ENCODE assay signal across 8 cellular contexts in the genomic region with DNA sequence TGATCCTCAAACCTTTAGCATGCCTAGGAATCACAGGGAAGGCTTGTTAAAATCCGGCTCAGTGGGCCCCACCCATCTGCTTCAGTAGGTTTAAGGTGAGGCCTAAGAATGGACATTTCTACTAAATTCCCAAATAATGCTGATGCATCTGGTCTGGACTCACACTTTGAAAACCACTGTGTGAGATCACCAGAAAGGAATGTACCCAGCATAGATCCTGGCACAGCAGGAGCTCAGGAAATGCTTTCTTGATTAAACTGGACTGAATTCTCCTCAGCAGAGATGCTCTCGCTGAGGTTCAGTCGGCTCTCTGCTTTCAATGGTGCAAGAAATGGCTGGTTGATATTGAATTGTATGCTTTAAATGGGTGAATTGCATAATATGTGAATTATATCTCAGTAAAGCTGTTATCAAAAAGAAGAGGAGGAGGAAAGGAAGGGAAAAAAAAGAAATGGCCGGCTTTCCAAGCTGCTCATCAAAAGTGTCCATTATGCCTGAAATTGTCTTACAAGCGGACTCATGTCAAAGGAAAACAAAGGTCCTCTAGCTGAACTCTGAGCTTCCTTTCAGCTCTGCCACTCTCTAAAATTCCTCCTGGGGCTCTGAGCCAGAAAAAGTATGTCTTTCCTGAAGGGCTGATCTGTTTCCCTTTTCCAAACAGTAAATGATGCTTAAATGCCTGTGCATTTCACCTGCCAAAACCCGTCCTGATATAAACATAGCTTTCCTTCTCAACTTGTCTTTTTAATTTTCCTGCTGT.
DNase-seq lines count a peak whose midpoint lies in the region; ATAC-seq, FAIRE-seq and TF ChIP-seq lines count a peak whose summit lies in the region.

No MANE protein-coding gene starts in this region.

- H3K36me3 ChIP-seq in H1 (ENCODE audit: control insufficient read depth in 2 of 4, insufficient read depth in 4 of 4, low read length in 3 of 4) (no peaks in the 10 kb centered on the region), mesenchymal stem cell (ENCODE audit: control insufficient read depth in 1 of 2, insufficient read depth in 2 of 2, low read depth in 1 of 2, low read length in 2 of 2) (peaks cover 0 to 3% of the 10 kb centered on the region in 2 experiments)

- no peak overlapping the region for H2AFZ ChIP-seq in H1 (ENCODE audit: low read length)
- no peak overlapping the region for H2AFZ ChIP-seq in mesenchymal stem cell (ENCODE audit: low read depth, low read length)

- H3K14ac ChIP-seq in H1 (ENCODE audit: insufficient read length) = no peak overlapping the region
- H3K14ac ChIP-seq in mesenchymal stem cell (ENCODE audit: low read length in 2 of 2) = no peak overlapping the region

- H3K4ac ChIP-seq in H1 (replicated peaks; ENCODE audit: insufficient read length, low read depth, low read length) (no peak overlapping the region), mesenchymal stem cell (ENCODE audit: low read depth in 1 of 2, low read length in 2 of 2) (no peak overlapping the region)

- no peak for ATAC-seq in HG02938 (IDR thresholded peaks at IDR 0.05; ENCODE audit: unreplicated experiment)
- ATAC-seq in GM18519 (IDR thresholded peaks at IDR 0.05; ENCODE audit: low FRiP score, unreplicated experiment) = no peak

- H3K27ac ChIP-seq in H1 (ENCODE audit: low read depth, low read length) = no peak overlapping the region
- H3K27ac ChIP-seq in mesenchymal stem cell (ENCODE audit: low read length, poor library complexity, severe bottlenecking) = peak overlapping the region; percentile 95

- peaks cover 4% of the 10 kb centered on the region for H3K36me3 Mint-ChIP-seq in glutamatergic neuron (ENCODE audit: unreplicated experiment)

- TF ChIP-seq CTCF in H1 (IDR thresholded peaks at IDR 0.05; ENCODE audit: control extremely low read depth in 1 of 3, insufficient read depth in 1 of 3, low read depth in 1 of 3, low read length in 3 of 3) (no peak), glutamatergic neuron (IDR thresholded peaks at IDR 0.05; ENCODE audit: partially characterized antibody, unreplicated experiment) (no peak)

- H3K27me3 Mint-ChIP-seq in glutamatergic neuron (ENCODE audit: unreplicated experiment) = no peaks in the 10 kb centered on the region

- H3K9ac ChIP-seq in H1 (replicated peaks in 1 of 4; ENCODE audit: extremely low read depth in 1 of 4, low read depth in 3 of 4, low read length in 3 of 4) = no peak overlapping the region
- H3K9ac ChIP-seq in mesenchymal stem cell (ENCODE audit: low read length) = peak overlapping the region; percentile 68

- H3K27me3 ChIP-seq in H1 (replicated peaks in 1 of 4; ENCODE audit: control insufficient read depth in 3 of 4, extremely low read depth in 1 of 4, insufficient read depth in 3 of 4, low read length in 3 of 4) (0 out of 7 replicates have a peak, but pooled peaks cover 0 to 2% (median 0%) of the 10 kb centered on the region in 4 experiments), mesenchymal stem cell (ENCODE audit: control insufficient read depth in 1 of 2, insufficient read depth in 1 of 2, low read length in 2 of 2) (no peaks in the 10 kb centered on the region)

- H3K4me3 Mint-ChIP-seq in glutamatergic neuron (ENCODE audit: unreplicated experiment) = no peak overlapping the region

- in situ Hi-C loops in ACHN (cut with HindIII; ENCODE audit: low pct_ligation_motif_present, low pct_unique_long_range_greater_than_20kb, low sequenced_read_pairs) = no loop called here

- no peak overlapping the region for H2AK5ac ChIP-seq in H1 (ENCODE audit: low read depth, low read length)
- peak overlapping the region; percentile 72 for H2AK5ac ChIP-seq in mesenchymal stem cell (ENCODE audit: low read length, severe bottlenecking)

- no peaks in the 10 kb centered on the region for H3K23me2 ChIP-seq in H1 (ENCODE audit: low read depth, low read length)

- peaks cover 28% of the 10 kb centered on the region for H3K4me1 Mint-ChIP-seq in glutamatergic neuron (ENCODE audit: low read depth, unreplicated experiment)

- no peak overlapping the region for H4K91ac ChIP-seq in H1 (replicated peaks; ENCODE audit: insufficient read length, low read length)
- H4K91ac ChIP-seq in mesenchymal stem cell (ENCODE audit: low read length) = no peak overlapping the region

- H3K9me3 ChIP-seq in H1 (ENCODE audit: insufficient read depth in 2 of 2, low read depth in 1 of 2, low read length in 1 of 2) (no peaks in the 10 kb centered on the region), mesenchymal stem cell (ENCODE audit: control insufficient read depth, low read length) (no peaks in the 10 kb centered on the region)

- H3K18ac ChIP-seq in H1 (ENCODE audit: extremely low read depth, low read length) (no peak overlapping the region), mesenchymal stem cell (ENCODE audit: low read depth in 1 of 2, low read length in 2 of 2) (no peak overlapping the region)

- TF ChIP-seq RAD21 in H1 (IDR thresholded peaks at IDR 0.05 in 1 of 2, conservative IDR thresholded peaks at IDR 0.05 in 1 of 2; ENCODE audit: low read depth in 2 of 2, low read length in 2 of 2) = no peak

- H2BK15ac ChIP-seq in H1 (ENCODE audit: low read length) (no peak overlapping the region), mesenchymal stem cell (ENCODE audit: low read depth, poor library complexity, severe bottlenecking) (no peak overlapping the region)

- H3K4me1 ChIP-seq in H1 (replicated peaks in 1 of 4; ENCODE audit: control insufficient read depth in 3 of 4, insufficient read depth in 4 of 4, low read length in 3 of 4) = peaks cover 6 to 11% (median 9%) of the 10 kb centered on the region in 4 experiments; a peak in 6 of 7 replicates
- H3K4me1 ChIP-seq in mesenchymal stem cell (ENCODE audit: control insufficient read depth, insufficient read depth, low read depth, low read length) = peaks cover 25% of the 10 kb centered on the region

- H3K4me3 ChIP-seq in H1 (ENCODE audit: extremely low read depth in 1 of 4, insufficient read depth in 2 of 4, low read depth in 3 of 4, low read length in 4 of 4) (no peak overlapping the region), mesenchymal stem cell (ENCODE audit: insufficient read depth in 1 of 2, low read depth in 1 of 2, low read length in 2 of 2) (no peak overlapping the region)

- H2BK20ac ChIP-seq in H1 (ENCODE audit: low read length) = no peak overlapping the region; the same call in 1 of the 2 replicates

- no peak overlapping the region for H3K23ac ChIP-seq in H1 (ENCODE audit: insufficient read length)
- H3K23ac ChIP-seq in mesenchymal stem cell (ENCODE audit: low read length in 2 of 2) = no peak overlapping the region

- H3K79me1 ChIP-seq in H1 (ENCODE audit: low read depth, low read length) = no peaks in the 10 kb centered on the region
- peaks cover 11% of the 10 kb centered on the region for H3K79me1 ChIP-seq in mesenchymal stem cell (replicated peaks; ENCODE audit: low read length, poor library complexity, severe bottlenecking)

- no peaks in the 10 kb centered on the region for H3K79me2 ChIP-seq in H1 (ENCODE audit: control insufficient read depth in 1 of 2, insufficient read depth in 2 of 2, low read length in 2 of 2)

- CTCF ChIA-PET in H1 (lab: Charles Lee; ENCODE audit: partially characterized antibody) = interaction anchor here (1.2 to 1.3 kb wide), 3 partner anchors 53 to 179 kb away, joined by 3 read pairs; no protein-coding TSS in a partner anchor

- H2BK120ac ChIP-seq in H1 (replicated peaks; ENCODE audit: low read depth, low read length) (no peak overlapping the region), mesenchymal stem cell (ENCODE audit: low read depth, low read length) (no peak overlapping the region)

- H4K20me1 ChIP-seq in H1 (replicated peaks in 1 of 2; ENCODE audit: control insufficient read depth in 1 of 2, insufficient read depth in 2 of 2, low read length in 2 of 2) = no peaks in the 10 kb centered on the region

- no peak for TF ChIP-seq POLR2A in H1 (IDR thresholded peaks at IDR 0.05; ENCODE audit: control extremely low read depth in 1 of 2, low read depth in 2 of 2, low read length in 2 of 2)

- peak; percentile 90 for DNase-seq in ACHN
- peak; percentile 15 for DNase-seq in NCI-H2227 treated with DMSO at 0.1 percent for 48 hours (lab: John Stamatoyannopoulos, UW)
- DNase-seq in H1 (ENCODE audit: low read depth in 1 of 2, low spot score in 2 of 2) = peak in 1 of 2 experiments; percentile 47
- peak; percentile 83 for DNase-seq in mesenchymal stem cell
- no peak for DNase-seq in glutamatergic neuron
- DNase-seq in activated naive CD4-positive, alpha-beta T cell (lab: John Stamatoyannopoulos, UW) = no peak

- no peak overlapping the region for H4K8ac ChIP-seq in H1 (ENCODE audit: extremely low read depth, insufficient read depth, low read length)
- H4K8ac ChIP-seq in mesenchymal stem cell (ENCODE audit: low read length) = no peak overlapping the region

- H4K5ac ChIP-seq in H1 (ENCODE audit: insufficient read length, low read depth, low read length) = no peak overlapping the region

- FAIRE-seq in H1 (lab: Jason Lieb, UNC) = no peak

- no peak overlapping the region for H3K56ac ChIP-seq in H1 (replicated peaks; ENCODE audit: insufficient read length, low read depth, low read length)

- H3K9me3 Mint-ChIP-seq in glutamatergic neuron (ENCODE audit: unreplicated experiment) = no peaks in the 10 kb centered on the region

- WGBS in H1 (ENCODE audit: extremely low coverage in 1 of 2, insufficient coverage in 1 of 2, insufficient read length in 1 of 2, insufficient replicate concordance in 2 of 2, low coverage in 1 of 2, low lambda C conversion rate in 2 of 2, missing lambda C conversion rate in 1 of 2), 2 experiments = 86% methylated on average over 6 of the region's 6 CpGs; no CpG with 5 or more reads in 1 of the 2 experiments
- WGBS in mesenchymal stem cell = 7% methylated on average over 6 of the region's 6 CpGs

- H3K4me2 ChIP-seq in H1 (ENCODE audit: insufficient read depth in 1 of 2, low read depth in 2 of 2, low read length in 2 of 2) (no peak overlapping the region), mesenchymal stem cell (ENCODE audit: low read length, poor library complexity, severe bottlenecking) (no peak overlapping the region)

- no peak overlapping the region; the same call in 1 of the 2 replicates for H2BK5ac ChIP-seq in H1 (ENCODE audit: low read depth, low read length)
- peak overlapping the region; percentile 93 for H2BK5ac ChIP-seq in mesenchymal stem cell (ENCODE audit: low read depth, low read length, poor library complexity, severe bottlenecking)

- H2BK12ac ChIP-seq in H1 (ENCODE audit: low read depth, low read length) (no peak overlapping the region; the same call in 1 of the 2 replicates), mesenchymal stem cell (ENCODE audit: low read length in 2 of 2) (peak overlapping the region in 1 of 2 experiments; percentile 37)

- H3K27ac Mint-ChIP-seq in glutamatergic neuron (ENCODE audit: unreplicated experiment) = no peak overlapping the region

- no peak for TF ChIP-seq EP300 in H1 (IDR thresholded peaks at IDR 0.05; ENCODE audit: borderline replicate concordance in 1 of 2, low read depth in 2 of 2, low read length in 2 of 2)

- POLR2A ChIA-PET in H1 (lab: Charles Lee; ENCODE audit: partially characterized antibody) = no interaction called here

TF ChIP-seq in H1, 55 proteins besides CTCF, POLR2A, EP300 and RAD21 (continues in another document):
- TF ChIP-seq RFX5 (IDR thresholded peaks at IDR 0.05; ENCODE audit: borderline replicate concordance, low read depth, low read length) = no peak
- no peak for TF ChIP-seq NANOG (IDR thresholded peaks at IDR 0.05; ENCODE audit: insufficient read depth, low read depth, low read length, poor library complexity, severe bottlenecking)
- TF ChIP-seq SIN3A (conservative IDR thresholded peaks at IDR 0.05 in 1 of 2, IDR thresholded peaks at IDR 0.05 in 1 of 2; ENCODE audit: low read depth in 1 of 2, low read length in 2 of 2) = no peak

Comparison
In these comparisons a context has a peak if more than half of its experiments do, and no peak if none do; other contexts are left out.
1. DNase-seq: peak in ACHN (single experiment), NCI-H2227 treated with DMSO at 0.1 percent for 48 hours (single experiment) and mesenchymal stem cell (single experiment); none in glutamatergic neuron (single experiment) and activated naive CD4-positive, alpha-beta T cell (0 of 4).